ENCODE assay signal across 8 cellular contexts in genomic region chr10:69472142-69472541, GRCh38.
"Had no signal": no experiment of that assay in that cellular context is flagged by ENCODE, and none has a peak within 500 bp of the region (broad histone marks: within the 10 kb centered on the region; RNA-seq: fewer than 3 reads in every experiment).

No MANE protein-coding gene starts in this region.

- DNase-seq: activated CD4-positive, alpha-beta T cell treated with anti-CD3 and anti-CD28 coated beads, Interleukin-2, amount 50 U/mL, for 1 hour; activated naive CD4-positive, alpha-beta T cell treated with anti-CD3 and anti-CD28 coated beads, Interleukin-2, amount 50 U/mL, for 16 hours; effector memory CD8-positive, alpha-beta T cell; heart right ventricle; ovary; T-helper 2 cell had no signal

- H3K36me3 ChIP-seq: heart right ventricle, ovary had no signal

- H3K4me3 ChIP-seq: heart right ventricle, ovary, skin epidermis had no signal

- H3K27me3 ChIP-seq: heart right ventricle, ovary had no signal

- ATAC-seq: effector memory CD8-positive, alpha-beta T cell had no signal

- H3K27ac ChIP-seq: epithelial cell of prostate, ovary had no signal

- H3K9me3 ChIP-seq: heart right ventricle, ovary had no signal
